9 cellular contexts compared by ENCODE assay signal in genomic region chr12:45050751-45051489, GRCh38. TPM values are rescaled to one million over a fixed set of nuclear protein-coding genes. Genes with fewer than 3 reads are reported as not detected.
DNase-seq lines count a peak whose midpoint lies in the region; ATAC-seq, FAIRE-seq and TF ChIP-seq lines count a peak whose summit lies in the region.
"Had no signal": no experiment of that assay in that cellular context is flagged by ENCODE, and none has a peak within 500 bp of the region (broad histone marks: within the 10 kb centered on the region; RNA-seq: fewer than 3 reads in every experiment).

DBX2 (minus strand) TSS chr12:45051099; CDS start chr12:45050927, 172 bp downstream.

- CTCF ChIA-PET in PC-9 (lab: Charles Lee) = no interaction called here

- no peak for TF ChIP-seq CTCF in PC-9 (conservative IDR thresholded peaks at IDR 0.05)
- TF ChIP-seq CTCF in fibroblast of villous mesenchyme (IDR thresholded peaks at IDR 0.05; ENCODE audit: insufficient read depth, low read depth, low read length) = no peak
- TF ChIP-seq CTCF in pancreas (IDR thresholded peaks at IDR 0.05) = no peak

- ATAC-seq in pancreas (peak in 3 of 4 donors; percentile 23 to 40 (median 37)), GM21717 (IDR thresholded peaks at IDR 0.05; ENCODE audit: unreplicated experiment) (no peak), GM21529 (IDR thresholded peaks at IDR 0.05; ENCODE audit: unreplicated experiment) (no peak), GM21390 (IDR thresholded peaks at IDR 0.05; ENCODE audit: unreplicated experiment) (no peak)

- H3K9me3 ChIP-seq in PC-9 (ENCODE audit: insufficient read depth, low read depth) = no peaks in the 10 kb centered on the region
- H3K9me3 ChIP-seq in pancreas = no peaks in the 10 kb centered on the region

- H3K4me2 ChIP-seq in PC-9 = peak within 1 kb of the TSS; percentile 61

- H3K4me3 ChIP-seq in PC-9 = peak within 1 kb of the TSS; percentile 41; the same call in 1 of the 2 replicates
- H3K4me3 ChIP-seq in fibroblast of villous mesenchyme (ENCODE audit: low read depth, low read length) = peak within 1 kb of the TSS; percentile 47
- peak within 1 kb of the TSS; percentile 4 to 35 (median 19) for H3K4me3 ChIP-seq in pancreas

- H3K79me2 ChIP-seq in PC-9 (ENCODE audit: low read depth) = no peaks in the 10 kb centered on the region

- DNase-seq in DMS114 treated with DMSO at 0.1 percent for 48 hours (lab: John Stamatoyannopoulos, UW; ENCODE audit: unreplicated experiment) (peak; percentile 15), PC-9 (peak in 1 of 2 experiments; percentile 3), fibroblast of villous mesenchyme (ENCODE audit: low read depth) (no peak), pancreas (peak in 1 of 6 donors; percentile 54)
- no peak for DNase-seq in stimulated activated CD4-positive, alpha-beta T cell treated with anti-CD3 and anti-CD28 coated beads, Interleukin-4, amount 100 ng/mL, for 1 hour
- DNase-seq: Kasumi-1 had no signal

- H3F3A ChIP-seq in PC-9 (ENCODE audit: insufficient read depth, low read depth) = no peaks in the 10 kb centered on the region

- H3K4me1 ChIP-seq in PC-9 (replicated peaks; ENCODE audit: insufficient read depth) (no peaks in the 10 kb centered on the region), pancreas (no peaks in the 10 kb centered on the region)

- H3K27ac ChIP-seq in PC-9 = no peak within 1 kb of the TSS
- no peak within 1 kb of the TSS for H3K27ac ChIP-seq in pancreas

- WGBS in pancreas, 2 donors = 1% methylated on average over 52 to 69 of the region's 69 CpGs

- no peaks in the 10 kb centered on the region for H3K36me3 ChIP-seq in PC-9 (ENCODE audit: low read depth)
- no peaks in the 10 kb centered on the region for H3K36me3 ChIP-seq in pancreas

- H2AFZ ChIP-seq in PC-9 = peak within 1 kb of the TSS; percentile 62

- POLR2A ChIA-PET in PC-9 (lab: Charles Lee; ENCODE audit: unreplicated experiment) = no interaction called here

- H3K9me2 ChIP-seq in PC-9 (ENCODE audit: insufficient read depth) = no peaks in the 10 kb centered on the region; the same call in none of the 2 replicates

- intact Hi-C loops in PC-9 (cut with micrococcal nuclease; ENCODE audit: unreplicated experiment) (no loop called here), pancreas (cut with DNase I) (no loop called here)

- no peaks in the 10 kb centered on the region for H3K27me3 ChIP-seq in PC-9 (ENCODE audit: insufficient read depth, low read depth)
- H3K27me3 ChIP-seq in pancreas = peaks cover 0 to 9% (median 1%) of the 10 kb centered on the region in 4 donors

- no TSS peak for BruUV-seq in PC-9 (replicated peaks; lab: Mats Ljungman, UMichigan)

- no peaks in the 10 kb centered on the region for H4K20me1 ChIP-seq in PC-9 (ENCODE audit: insufficient read depth)

- no peak for FAIRE-seq in pancreas (lab: Jason Lieb, UNC)

RNA-seq across cellular contexts. Expression of gene DBX2, which starts in this region (rescaled TPM):
- not detected in 2 replicates for total RNA-seq in PC-9 (2021)
- not detected in 2 replicates for total RNA-seq in fibroblast of villous mesenchyme
- total RNA-seq in pancreas = under 1 TPM in 3 of 6 donors, not detected in 3; 0.09 to 0.18 (median 0.09) TPM
- under 1 TPM in 1 of 2 donors, not detected in 1; 0.04 TPM for polyA plus RNA-seq in pancreas

Comparison
In these comparisons a context has a peak if more than half of its experiments do, and no peak if none do; other contexts are left out.
1. Peak in ATAC-seq and H3K4me3 ChIP-seq in pancreas; RNA of the gene not detected or under 1 TPM.